ENCODE assay signal across 23 cellular contexts in the genomic region with DNA sequence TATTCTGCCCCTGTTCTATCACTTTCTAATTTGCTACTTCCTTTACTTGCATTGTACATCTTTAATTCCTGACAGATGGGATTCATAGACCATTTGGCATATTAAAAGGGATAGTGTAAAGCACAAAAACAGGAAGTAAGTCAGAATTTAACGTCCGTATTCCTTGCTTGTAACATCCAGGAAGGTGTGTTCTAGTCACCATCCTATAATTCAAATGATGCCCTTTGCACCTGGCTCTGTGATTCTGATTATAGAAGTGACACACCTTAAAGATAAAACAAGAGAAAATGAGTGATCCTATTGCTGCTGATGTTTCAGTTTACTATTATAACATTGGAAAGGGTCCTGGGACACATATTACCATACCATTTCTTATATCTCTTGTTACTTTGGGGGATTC.
DNase-seq lines count a peak whose midpoint lies in the region; ATAC-seq, FAIRE-seq and TF ChIP-seq lines count a peak whose summit lies in the region.
"Had no signal": no experiment of that assay in that cellular context is flagged by ENCODE, and none has a peak within 500 bp of the region (broad histone marks: within the 10 kb centered on the region; RNA-seq: fewer than 3 reads in every experiment).

No MANE protein-coding gene starts in this region.

- H3K36me3 ChIP-seq in Peyer's patch, result no peaks in the 10 kb centered on the region
- no peaks in the 10 kb centered on the region for H3K36me3 ChIP-seq in pancreas
- H3K36me3 ChIP-seq: BLaER1 had no signal

- no peak for TF ChIP-seq POLR2A in Peyer's patch (IDR thresholded peaks at IDR 0.05)

- H3K27ac ChIP-seq in Peyer's patch (peak overlapping the region in 3 of 4 donors; percentile 24 to 77 (median 73)), pancreas (no peak overlapping the region)
- H3K27ac ChIP-seq: 22Rv1, BLaER1, C4-2B, GM23248 had no signal

- DNase-seq in Peyer's patch, result no peak
- no peak for DNase-seq in left colon
- DNase-seq in pancreas, result no peak
- no peak for DNase-seq in NCI-H446 (lab: John Stamatoyannopoulos, UW)
- DNase-seq: Caco-2; CD4-positive, CD25-positive, alpha-beta regulatory T cell; CD8-positive, alpha-beta T cell; DMS53; DMS79 treated with DMSO at 0.1 percent for 48 hours; GF-D8; GM23248; H7; HCEC 1CT had no signal

- H3K27me3 ChIP-seq in Peyer's patch, result no peaks in the 10 kb centered on the region
- H3K27me3 ChIP-seq in pancreas, result no peaks in the 10 kb centered on the region
- H3K27me3 ChIP-seq: BLaER1 had no signal

- H3K9me3 ChIP-seq in Peyer's patch, result no peaks in the 10 kb centered on the region
- H3K9me3 ChIP-seq in pancreas, result no peaks in the 10 kb centered on the region
- H3K9me3 ChIP-seq: BLaER1, Caco-2 had no signal

- peak; percentile 75 for FAIRE-seq in pancreas (lab: Jason Lieb, UNC)
- FAIRE-seq: A204.1, D721Med, GM12891, GM18507, H1 had no signal

- TF ChIP-seq CTCF in Peyer's patch (IDR thresholded peaks at IDR 0.05) (no peak), pancreas (IDR thresholded peaks at IDR 0.05) (no peak)

- intact Hi-C loops in left colon (cut with DNase I, micrococcal nuclease), result no loop called here
- intact Hi-C loops in pancreas (cut with DNase I), result no loop called here

- H3K4me1 ChIP-seq in Peyer's patch (peaks cover 0 to 23% (median 0%) of the 10 kb centered on the region in 4 donors), pancreas (no peaks in the 10 kb centered on the region)
- H3K4me1 ChIP-seq: BLaER1, Caco-2 had no signal

- H3K4me3 ChIP-seq in Peyer's patch, result no peak overlapping the region
- no peak overlapping the region for H3K4me3 ChIP-seq in pancreas
- H3K4me3 ChIP-seq: BLaER1, GM23248 had no signal

- 70 to 73% methylated on average over 2 of the region's 2 CpGs for WGBS in pancreas, 2 donors

- ATAC-seq in left colon (peak; percentile 81), pancreas (no peak), GM19395 (IDR thresholded peaks at IDR 0.05; ENCODE audit: unreplicated experiment) (no peak), GM18868 (IDR thresholded peaks at IDR 0.05; ENCODE audit: unreplicated experiment) (no peak)
- ATAC-seq: CD8-positive, alpha-beta T cell had no signal

Comparison
In these comparisons a context has a peak if more than half of its experiments do, and no peak if none do; other contexts are left out.
1. H3K27ac ChIP-seq: peak in Peyer's patch (3 of 4); none in pancreas (0 of 4).